In the genomic region with DNA sequence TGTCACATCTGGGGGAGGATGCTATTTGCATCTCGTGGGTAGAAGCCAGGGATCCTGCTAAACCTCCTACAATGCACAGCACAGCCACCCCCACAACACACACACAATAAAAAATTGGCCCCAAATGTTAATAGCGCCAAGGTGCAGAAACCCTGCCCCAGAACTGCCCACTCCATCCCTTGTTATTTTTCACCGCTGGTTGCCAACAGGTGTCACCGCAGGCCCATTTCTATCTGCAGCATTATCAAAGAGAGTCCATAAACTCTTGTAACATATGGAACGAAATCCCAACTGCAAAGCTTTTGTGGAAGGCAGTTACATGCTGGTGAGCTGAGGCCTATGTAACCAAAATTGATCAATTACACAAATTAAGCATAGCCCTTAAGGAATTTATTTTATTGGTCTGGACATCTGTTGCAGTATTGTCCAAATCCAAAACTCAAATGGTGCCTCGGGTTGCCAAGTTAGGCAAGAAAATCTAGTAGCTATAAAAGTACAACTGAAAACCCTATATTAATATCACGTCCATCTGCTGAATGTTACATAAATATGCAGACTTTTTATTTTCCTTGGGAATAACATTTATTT, we compare ENCODE assay signal across 1 cellular context.
TF ChIP-seq lines count a peak whose summit lies in the region.

No MANE protein-coding gene starts in this region.

TF ChIP-seq in H1, 55 proteins besides CTCF, POLR2A, EP300 and RAD21:
- TF ChIP-seq KDM5A (IDR thresholded peaks at IDR 0.05; ENCODE audit: low read length): no peak
- TF ChIP-seq, protein P1, sequence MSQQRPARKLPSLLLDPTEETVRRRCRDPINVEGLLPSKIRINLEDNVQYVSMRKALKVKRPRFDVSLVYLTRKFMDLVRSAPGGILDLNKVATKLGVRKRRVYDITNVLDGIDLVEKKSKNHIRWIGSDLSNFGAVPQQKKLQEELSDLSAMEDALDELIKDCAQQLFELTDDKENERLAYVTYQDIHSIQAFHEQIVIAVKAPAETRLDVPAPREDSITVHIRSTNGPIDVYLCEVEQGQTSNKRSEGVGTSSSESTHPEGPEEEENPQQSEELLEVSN (IDR thresholded peaks at IDR 0.05): no peak
- no peak for TF ChIP-seq MAFK (IDR thresholded peaks at IDR 0.05; ENCODE audit: low read depth, low read length)
- no peak for TF ChIP-seq CTBP2 (IDR thresholded peaks at IDR 0.05; ENCODE audit: borderline replicate concordance, insufficient read depth, insufficient read length, low read length)
- no peak for TF ChIP-seq CHD2 (IDR thresholded peaks at IDR 0.05; ENCODE audit: low read length)
- TF ChIP-seq CBX8 (IDR thresholded peaks at IDR 0.05; ENCODE audit: borderline replicate concordance, low read depth, low read length): no peak
- TF ChIP-seq SIN3A (conservative IDR thresholded peaks at IDR 0.05 in 1 of 2, IDR thresholded peaks at IDR 0.05 in 1 of 2; ENCODE audit: low read depth in 1 of 2, low read length in 2 of 2): no peak
- no peak for TF ChIP-seq RBBP5 (IDR thresholded peaks at IDR 0.05; ENCODE audit: borderline replicate concordance, low read depth, low read length)
- TF ChIP-seq, protein P2, sequence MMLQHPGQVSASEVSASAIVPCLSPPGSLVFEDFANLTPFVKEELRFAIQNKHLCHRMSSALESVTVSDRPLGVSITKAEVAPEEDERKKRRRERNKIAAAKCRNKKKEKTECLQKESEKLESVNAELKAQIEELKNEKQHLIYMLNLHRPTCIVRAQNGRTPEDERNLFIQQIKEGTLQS (IDR thresholded peaks at IDR 0.05; ENCODE audit: insufficient read depth, low read depth, low read length): no peak
- TF ChIP-seq SUZ12 (IDR thresholded peaks at IDR 0.05; ENCODE audit: low read length): no peak
- TF ChIP-seq ASH2L (IDR thresholded peaks at IDR 0.05; ENCODE audit: low read length): no peak
- no peak for TF ChIP-seq BRCA1 (IDR thresholded peaks at IDR 0.05; ENCODE audit: low read depth, low read length)
- TF ChIP-seq NANOG (IDR thresholded peaks at IDR 0.05; ENCODE audit: insufficient read depth, low read depth, low read length, poor library complexity, severe bottlenecking): no peak
- no peak for TF ChIP-seq SP1 (IDR thresholded peaks at IDR 0.05; ENCODE audit: low read depth, low read length)
TF ChIP-seq in H1: peak in this region for 0.
